ENCODE assay signal across 8 cellular contexts in the genomic region with DNA sequence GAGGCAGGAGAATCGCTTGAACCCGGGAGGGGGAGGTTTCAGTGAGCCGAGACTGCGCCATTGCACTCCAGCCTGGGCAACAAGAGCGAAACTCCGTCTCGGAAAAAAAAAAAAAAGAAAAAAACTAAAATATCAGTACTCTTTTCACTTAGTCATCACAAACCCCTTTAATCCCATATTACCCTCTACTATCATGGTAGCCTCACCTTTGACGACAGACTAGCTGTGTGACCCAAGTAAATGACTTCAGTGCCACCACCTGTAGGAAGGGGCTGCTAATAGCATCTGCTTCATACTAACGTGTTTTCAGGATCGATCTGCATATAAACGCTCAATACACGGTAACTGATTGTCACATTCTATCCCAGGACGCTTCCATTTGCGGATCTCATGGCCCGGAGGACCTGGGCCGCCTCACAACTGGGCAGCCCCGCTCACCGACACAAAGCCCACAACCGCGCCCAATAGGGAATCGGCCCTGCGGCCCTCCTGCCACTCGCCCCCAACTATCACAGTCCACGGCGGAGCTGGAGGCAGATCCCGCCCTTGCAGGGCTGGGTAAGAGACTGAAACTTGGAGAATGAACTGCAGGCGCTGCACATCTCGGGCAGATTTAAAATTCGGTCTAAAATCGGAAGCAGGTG. TPM values are rescaled to one million over a fixed set of nuclear protein-coding genes. Genes with fewer than 3 reads are reported as not detected.
DNase-seq lines count a peak whose midpoint lies in the region; ATAC-seq and TF ChIP-seq lines count a peak whose summit lies in the region.

No MANE protein-coding gene starts in this region.

- no peak overlapping the region for H3K4ac ChIP-seq in neuronal stem cell (ENCODE audit: low read length)

- H3K4me3 ChIP-seq in NB4 (ENCODE audit: low read depth, low read length): peak overlapping the region; percentile 97
- H3K4me3 ChIP-seq in fibroblast of mammary gland (ENCODE audit: control insufficient read depth, low read depth, low read length): peak overlapping the region; percentile 90
- peak overlapping the region; percentile 90 to 95 for H3K4me3 ChIP-seq in neuronal stem cell (ENCODE audit: low read length in 2 of 2)

- peaks cover 16% of the 10 kb centered on the region for H3K79me1 ChIP-seq in neuronal stem cell (ENCODE audit: low read depth, low read length)

- TF ChIP-seq POLR2A in NB4 (IDR thresholded peaks at IDR 0.05; ENCODE audit: extremely low read depth, insufficient read length): no peak

- H3K36me3 ChIP-seq in neuronal stem cell (replicated peaks in 1 of 2; ENCODE audit: control insufficient read depth in 2 of 2, insufficient read depth in 2 of 2, low read length in 2 of 2): peaks cover 12 to 31% of the 10 kb centered on the region in 2 donors

- H3K27ac ChIP-seq in neuronal stem cell (replicated peaks; ENCODE audit: low read length): peak overlapping the region; percentile 25

- no peak overlapping the region for H4K8ac ChIP-seq in neuronal stem cell (ENCODE audit: low read depth, low read length)

- H3K27ac Mint-ChIP-seq in T-helper 17 cell: peak overlapping the region; percentile 95

- H2BK120ac ChIP-seq in neuronal stem cell (ENCODE audit: low read depth, low read length): no peak overlapping the region

- no peak overlapping the region for H4K91ac ChIP-seq in neuronal stem cell (ENCODE audit: low read depth, low read length, poor library complexity)

- peaks cover 4% of the 10 kb centered on the region for H3K9me3 ChIP-seq in T-helper 17 cell (ENCODE audit: control insufficient read depth, low read length, poor library complexity, severe bottlenecking)
- H3K9me3 ChIP-seq in neuronal stem cell (replicated peaks in 1 of 2; ENCODE audit: control insufficient read depth in 2 of 2, insufficient read depth in 1 of 2, low read depth in 1 of 2, low read length in 2 of 2): peaks cover 9 to 12% of the 10 kb centered on the region in 2 donors

- H2BK12ac ChIP-seq in neuronal stem cell (ENCODE audit: low read length): no peak overlapping the region

- ATAC-seq in activated CD4-positive, CD25-positive, alpha-beta regulatory T cell treated with anti-CD3 and anti-CD28 coated beads, Interleukin-2, amount 50 U/mL, for 24 hours: peak; percentile 16 to 18
- ATAC-seq in HG02571 (IDR thresholded peaks at IDR 0.05; ENCODE audit: unreplicated experiment) (peak; percentile 24), T-helper 17 cell (peak; percentile 18)

- no peak overlapping the region for H2BK5ac ChIP-seq in neuronal stem cell (ENCODE audit: low read length)

- H3K36me3 Mint-ChIP-seq in T-helper 17 cell (ENCODE audit: low read depth): no peaks in the 10 kb centered on the region

- H3K4me3 Mint-ChIP-seq in T-helper 17 cell: peak overlapping the region; percentile 92

- TF ChIP-seq CTCF in NB4 (IDR thresholded peaks at IDR 0.05; ENCODE audit: low read depth, low read length): no peak
- no peak for TF ChIP-seq CTCF in fibroblast of mammary gland (conservative IDR thresholded peaks at IDR 0.05; ENCODE audit: control insufficient read depth, insufficient read depth, low read depth, low read length)

- no peak for DNase-seq in activated CD4-positive, CD25-positive, alpha-beta regulatory T cell treated with anti-CD3 and anti-CD28 coated beads, Interleukin-2, amount 50 U/mL, for 72 hours
- DNase-seq in NB4 (ENCODE audit: low read depth) (peak; percentile 83), T-helper 17 cell (peak in 1 of 3 donors; percentile 20), fibroblast of mammary gland (ENCODE audit: low read depth) (no peak), neuronal stem cell (ENCODE audit: low spot score) (no peak)
- DNase-seq in effector CD8-positive, alpha-beta T cell (lab: John Stamatoyannopoulos, UW): no peak

- H3K23ac ChIP-seq in neuronal stem cell (ENCODE audit: low read depth, low read length, poor library complexity): peak overlapping the region; percentile 80

- H3K18ac ChIP-seq in neuronal stem cell (ENCODE audit: low read length): peak overlapping the region; percentile 76

- H3K4me1 Mint-ChIP-seq in T-helper 17 cell: peaks cover 23% of the 10 kb centered on the region

- no peak overlapping the region for H2AK5ac ChIP-seq in neuronal stem cell (ENCODE audit: low read depth, low read length)

- H3K4me1 ChIP-seq in neuronal stem cell (ENCODE audit: control insufficient read depth in 2 of 2, insufficient read depth in 1 of 2, low read depth in 1 of 2, low read length in 2 of 2): peaks cover 8 to 12% of the 10 kb centered on the region in 2 donors

- WGBS in neuronal stem cell (ENCODE audit: extremely low coverage in 2 of 2, insufficient read length in 2 of 2, insufficient replicate concordance in 1 of 2), 2 donors: no CpG with 5 or more reads among the region's 30 CpGs

- peak overlapping the region; percentile 92 for H3K4me2 ChIP-seq in neuronal stem cell (ENCODE audit: insufficient read depth, low read length, poor library complexity, severe bottlenecking)

- H3K14ac ChIP-seq in neuronal stem cell (ENCODE audit: low read length): no peak overlapping the region

- no peak overlapping the region for H2BK15ac ChIP-seq in neuronal stem cell (ENCODE audit: low read length)

- no peaks in the 10 kb centered on the region for H3K27me3 ChIP-seq in neuronal stem cell (ENCODE audit: control insufficient read depth in 3 of 3, insufficient read depth in 3 of 3, low read depth in 1 of 3, low read length in 3 of 3)

- H3K9ac ChIP-seq in neuronal stem cell (ENCODE audit: low read depth, low read length, poor library complexity): peak overlapping the region; percentile 37

- H2AFZ ChIP-seq in neuronal stem cell (ENCODE audit: low read length): peak overlapping the region; percentile 90

- no peaks in the 10 kb centered on the region for H3K27me3 Mint-ChIP-seq in T-helper 17 cell

RNA-seq across cellular contexts. Expression of gene ZNF263, which starts 1.1 kb away (rescaled TPM):
- total RNA-seq in T-helper 17 cell: 10 to 100 TPM; 21.2 to 26.4 TPM
- polyA plus RNA-seq in neuronal stem cell (2013, experiment 1 of 2): 20.8 TPM
- 19.7 TPM for polyA plus RNA-seq in neuronal stem cell (2013, experiment 2 of 2)

RNA-seq across cellular contexts. Expression of gene TIGD7, which starts 23.0 kb away (rescaled TPM):
- total RNA-seq in T-helper 17 cell: 1 to 10 TPM; 1.9 TPM
- 4.8 TPM for polyA plus RNA-seq in neuronal stem cell (2013, experiment 1 of 2)
- 5.0 TPM for polyA plus RNA-seq in neuronal stem cell (2013, experiment 2 of 2)

RNA-seq across cellular contexts. Expression of gene ZNF75A, which starts 23.1 kb away (rescaled TPM):
- 10 to 100 TPM; 26.3 to 28.1 TPM for total RNA-seq in T-helper 17 cell
- 16.3 TPM for polyA plus RNA-seq in neuronal stem cell (2013, experiment 1 of 2)
- 16.2 TPM for polyA plus RNA-seq in neuronal stem cell (2013, experiment 2 of 2)

RNA-seq across cellular contexts. Expression of gene MEFV, which starts 25.8 kb away (rescaled TPM):
- 1 to 10 TPM in 1 of 2 donors, under 1 TPM in 1; 0.81 to 2.2 TPM for total RNA-seq in T-helper 17 cell
- polyA plus RNA-seq in neuronal stem cell (2013, experiment 1 of 2): not detected
- polyA plus RNA-seq in neuronal stem cell (2013, experiment 2 of 2): not detected

RNA-seq across cellular contexts. Expression of gene ZNF200, which starts 47.3 kb away (rescaled TPM):
- total RNA-seq in T-helper 17 cell: 1 to 10 TPM; 3.2 to 4.8 TPM
- 3.3 TPM for polyA plus RNA-seq in neuronal stem cell (2013, experiment 1 of 2)
- polyA plus RNA-seq in neuronal stem cell (2013, experiment 2 of 2): 3.6 TPM
